Comparison of ENCODE assay signal across 1 cellular context in the genomic region with DNA sequence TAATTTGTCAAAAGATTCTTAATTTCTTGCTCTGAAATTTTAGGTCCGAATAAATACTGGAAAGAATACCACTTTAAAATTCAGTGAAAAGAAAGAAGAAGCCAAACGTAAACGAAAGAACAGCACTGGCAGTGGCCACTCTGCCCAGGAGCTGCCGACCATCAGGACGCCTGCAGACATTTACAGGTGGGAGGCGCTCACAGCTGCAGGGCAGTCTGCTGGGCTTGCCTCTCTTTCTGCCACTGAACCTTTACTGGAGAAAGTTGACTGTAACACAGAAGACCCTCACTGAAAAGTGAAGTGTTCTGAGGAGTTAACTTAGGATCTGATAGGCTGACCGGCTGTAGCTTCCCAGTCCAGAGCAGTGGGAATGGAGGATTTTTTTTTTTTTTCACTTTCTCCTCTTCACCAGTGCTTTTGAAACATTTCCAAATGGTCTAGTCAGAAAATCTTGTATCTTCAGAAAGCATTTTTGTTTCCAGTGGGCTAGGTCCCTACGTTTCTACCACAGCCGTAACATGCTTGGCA.
TF ChIP-seq lines count a peak whose summit lies in the region.

No MANE protein-coding gene starts in this region.

TF ChIP-seq in WTC11, 78 proteins besides CTCF, POLR2A, EP300 and RAD21 (continued from another document):
- TF ChIP-seq E2F5 (CRISPR knock-in tag; IDR thresholded peaks at IDR 0.05) (no peak), GRHL2 (CRISPR knock-in tag; IDR thresholded peaks at IDR 0.05; ENCODE audit: insufficient replicate concordance, severe bottlenecking) (no peak), NFATC4 (CRISPR knock-in tag; IDR thresholded peaks at IDR 0.05) (no peak), TEAD1 (CRISPR knock-in tag; IDR thresholded peaks at IDR 0.05) (no peak), ELF4 (CRISPR knock-in tag; IDR thresholded peaks at IDR 0.05; ENCODE audit: low read depth) (no peak), ZNF232 (CRISPR knock-in tag; IDR thresholded peaks at IDR 0.05) (no peak)
- TF ChIP-seq, protein P1, sequence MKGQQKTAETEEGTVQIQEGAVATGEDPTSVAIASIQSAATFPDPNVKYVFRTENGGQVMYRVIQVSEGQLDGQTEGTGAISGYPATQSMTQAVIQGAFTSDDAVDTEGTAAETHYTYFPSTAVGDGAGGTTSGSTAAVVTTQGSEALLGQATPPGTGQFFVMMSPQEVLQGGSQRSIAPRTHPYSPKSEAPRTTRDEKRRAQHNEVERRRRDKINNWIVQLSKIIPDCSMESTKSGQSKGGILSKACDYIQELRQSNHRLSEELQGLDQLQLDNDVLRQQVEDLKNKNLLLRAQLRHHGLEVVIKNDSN (CRISPR knock-in tag; IDR thresholded peaks at IDR 0.05) = no peak
- TF ChIP-seq, protein P2, sequence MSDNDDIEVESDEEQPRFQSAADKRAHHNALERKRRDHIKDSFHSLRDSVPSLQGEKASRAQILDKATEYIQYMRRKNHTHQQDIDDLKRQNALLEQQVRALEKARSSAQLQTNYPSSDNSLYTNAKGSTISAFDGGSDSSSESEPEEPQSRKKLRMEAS (CRISPR knock-in tag; IDR thresholded peaks at IDR 0.05) = no peak
- TF ChIP-seq, protein P3, sequence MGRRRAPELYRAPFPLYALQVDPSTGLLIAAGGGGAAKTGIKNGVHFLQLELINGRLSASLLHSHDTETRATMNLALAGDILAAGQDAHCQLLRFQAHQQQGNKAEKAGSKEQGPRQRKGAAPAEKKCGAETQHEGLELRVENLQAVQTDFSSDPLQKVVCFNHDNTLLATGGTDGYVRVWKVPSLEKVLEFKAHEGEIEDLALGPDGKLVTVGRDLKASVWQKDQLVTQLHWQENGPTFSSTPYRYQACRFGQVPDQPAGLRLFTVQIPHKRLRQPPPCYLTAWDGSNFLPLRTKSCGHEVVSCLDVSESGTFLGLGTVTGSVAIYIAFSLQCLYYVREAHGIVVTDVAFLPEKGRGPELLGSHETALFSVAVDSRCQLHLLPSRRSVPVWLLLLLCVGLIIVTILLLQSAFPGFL (CRISPR knock-in tag; IDR thresholded peaks at IDR 0.05; ENCODE audit: borderline replicate concordance) = no peak
